Comparison of ENCODE assay signal across 8 cellular contexts in the genomic region with DNA sequence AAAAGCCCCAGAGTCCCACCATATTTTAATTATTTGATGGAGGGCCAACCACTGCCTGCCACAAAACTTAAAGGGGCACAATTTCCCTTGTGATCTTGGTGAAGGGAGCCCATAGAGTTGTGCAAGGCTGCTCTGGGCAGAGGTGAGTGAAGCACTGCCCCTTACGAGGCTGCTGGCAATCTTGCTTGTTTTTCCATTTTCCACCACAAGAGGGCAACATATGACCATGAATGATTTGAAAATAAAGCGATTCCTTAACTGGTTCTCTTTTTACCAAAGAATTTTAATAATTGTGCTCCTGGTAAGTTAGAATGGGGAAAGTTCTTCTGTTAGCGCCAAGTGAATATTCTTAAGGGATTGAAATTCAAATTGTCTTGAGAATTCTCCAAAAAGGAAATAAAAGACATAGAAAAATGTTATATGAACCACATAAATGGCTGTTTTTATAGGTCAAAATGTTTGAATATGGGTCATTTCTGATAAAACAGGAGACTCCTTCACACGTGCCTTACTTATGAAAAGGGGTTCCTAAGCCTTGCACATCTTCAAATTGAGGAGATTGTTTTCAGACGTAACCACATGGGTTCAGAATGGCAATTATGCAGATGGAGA. TPM values are rescaled to one million over a fixed set of nuclear protein-coding genes. Genes with fewer than 3 reads are reported as not detected.
DNase-seq lines count a peak whose midpoint lies in the region; ATAC-seq, FAIRE-seq and TF ChIP-seq lines count a peak whose summit lies in the region.

No MANE protein-coding gene starts in this region.

- H3K9me3 Mint-ChIP-seq in activated T-cell treated with anti-CD3 and anti-CD28 coated beads, Interleukin-2, amount 50 U/mL, for 24 hours, result no peaks in the 10 kb centered on the region
- H3K9me3 Mint-ChIP-seq in neural crest cell, result no peaks in the 10 kb centered on the region

- FAIRE-seq in HTR-8/SVneo (lab: Jason Lieb, UNC), result peak; percentile 28

- H3K36me3 Mint-ChIP-seq in activated T-cell treated with anti-CD3 and anti-CD28 coated beads, Interleukin-2, amount 50 U/mL, for 24 hours (ENCODE audit: low read depth), result peaks cover 3% of the 10 kb centered on the region
- no peaks in the 10 kb centered on the region for H3K36me3 Mint-ChIP-seq in neural crest cell (ENCODE audit: low read depth)

- H3K27ac Mint-ChIP-seq in activated T-cell treated with anti-CD3 and anti-CD28 coated beads, Interleukin-2, amount 50 U/mL, for 24 hours, result no peak overlapping the region
- H3K27ac Mint-ChIP-seq in neural crest cell (ENCODE audit: unreplicated experiment), result no peak overlapping the region

- no peak overlapping the region for H3K4me3 ChIP-seq in thyroid gland (replicated peaks in 1 of 3)

- H3K36me3 ChIP-seq in thyroid gland, result no peaks in the 10 kb centered on the region

- no peaks in the 10 kb centered on the region for H3K27me3 Mint-ChIP-seq in activated T-cell treated with anti-CD3 and anti-CD28 coated beads, Interleukin-2, amount 50 U/mL, for 24 hours
- no peaks in the 10 kb centered on the region for H3K27me3 Mint-ChIP-seq in neural crest cell (ENCODE audit: low read depth)

- no peak overlapping the region for H3K4me3 Mint-ChIP-seq in activated T-cell treated with anti-CD3 and anti-CD28 coated beads, Interleukin-2, amount 50 U/mL, for 24 hours
- H3K4me3 Mint-ChIP-seq in neural crest cell, result no peak overlapping the region

- no peaks in the 10 kb centered on the region for H3K27me3 ChIP-seq in thyroid gland

- 24 to 29% methylated on average over 5 of the region's 5 CpGs for whole genome bisulfite sequencing in thyroid gland, 2 donors

- peaks cover 0 to 4% of the 10 kb centered on the region in 2 donors for H3K4me1 ChIP-seq in thyroid gland

- peaks cover 2% of the 10 kb centered on the region for H3K4me1 Mint-ChIP-seq in activated T-cell treated with anti-CD3 and anti-CD28 coated beads, Interleukin-2, amount 50 U/mL, for 24 hours (ENCODE audit: low read depth)
- H3K4me1 Mint-ChIP-seq in neural crest cell, result peaks cover 21% of the 10 kb centered on the region

- TF ChIP-seq POLR2A in thyroid gland (IDR thresholded peaks at IDR 0.05), result no peak

- peak; percentile 45 to 74 for DNase-seq in AML-193 (lab: John Stamatoyannopoulos, UW)
- DNase-seq in HTR-8/SVneo (ENCODE audit: insufficient read length, low spot score), result peak; percentile 41
- DNase-seq in OCI-M2 (lab: John Stamatoyannopoulos, UW; ENCODE audit: unreplicated experiment), result peak; percentile 18
- peak; percentile 43 for DNase-seq in activated T-cell treated with anti-CD3 and anti-CD28 coated beads, Interleukin-2, amount 50 U/mL, for 24 hours
- peak; percentile 66 for DNase-seq in fibroblast of gingiva (ENCODE audit: low read depth)
- DNase-seq in neural crest cell (ENCODE audit: low read depth, low spot score), result peak; percentile 76
- peak; percentile 51 to 54 for DNase-seq in thyroid gland

- TF ChIP-seq CTCF in neural crest cell (conservative IDR thresholded peaks at IDR 0.05), result peak; percentile 83
- peak; percentile 52 to 83 (median 76) for TF ChIP-seq CTCF in thyroid gland (IDR thresholded peaks at IDR 0.05)

- intact Hi-C loops in thyroid gland (cut with DNase I), result loop anchor here (5.0 to 10.0 kb wide), 2 partner anchors 519 to 631 kb away; no protein-coding TSS in a partner anchor

- H3K9me3 ChIP-seq in thyroid gland, result no peaks in the 10 kb centered on the region

- no peak overlapping the region for H3K27ac ChIP-seq in thyroid gland

- ATAC-seq in GM18907 (IDR thresholded peaks at IDR 0.05; ENCODE audit: unreplicated experiment), result peak; percentile 67

RNA-seq across cellular contexts. Expression of gene PGM1, which starts 22.7 kb away (rescaled TPM):
- total RNA-seq in neural crest cell (35.3 and 37.1 TPM in 2 replicates), thyroid gland (10 to 100 TPM; 37.1 to 84.1 (median 63.2) TPM)

Comparison
In these comparisons a context has a peak if more than half of its experiments do, and no peak if none do; other contexts are left out.
1. DNase-seq: peak in every context shown above with its lines; median percentile 76 in neural crest cell; 66 in fibroblast of gingiva; 60 in AML-193; 52 in thyroid gland; 43 in activated T-cell treated with anti-CD3 and anti-CD28 coated beads, Interleukin-2, amount 50 U/mL, for 24 hours; 41 in HTR-8/SVneo; 18 in OCI-M2.